17 cellular contexts compared by ENCODE assay signal in genomic region chr16:82634955-82635610, GRCh38. TPM values are rescaled to one million over a fixed set of nuclear protein-coding genes. Genes with fewer than 3 reads are reported as not detected.
DNase-seq lines count a peak whose midpoint lies in the region; ATAC-seq and TF ChIP-seq lines count a peak whose summit lies in the region.
"Had no signal": no experiment of that assay in that cellular context is flagged by ENCODE, and none has a peak within 500 bp of the region (broad histone marks: within the 10 kb centered on the region; RNA-seq: fewer than 3 reads in every experiment).

No MANE protein-coding gene starts in this region.

- peak overlapping the region; percentile 38 for H3K27ac Mint-ChIP-seq in T-helper 1 cell treated with Interleukin-12 subunit alpha and Interleukin-12 subunit beta and Interleukin-4 antibody, amounts not matched to agents 30 μg/mL and 1 μg/mL, for 36 hours
- H3K27ac Mint-ChIP-seq in activated T-helper 1 cell treated with anti-CD3 and anti-CD28 coated beads, Interleukin-12 subunit alpha, Interleukin-12 subunit beta, Interleukin-2, Interleukin-4 antibody, amounts not matched to agents 30 ng/mL and 10 ng/mL and 1 ng/mL, durations not matched to agents 14 hours and 24 hours and 36 hours: peak overlapping the region; percentile 14
- peak overlapping the region; percentile 86 for H3K27ac Mint-ChIP-seq in glutamatergic neuron (ENCODE audit: unreplicated experiment)
- H3K27ac Mint-ChIP-seq: T-helper 17 cell had no signal

- no peaks in the 10 kb centered on the region for H3K36me3 Mint-ChIP-seq in T-helper 1 cell treated with Interleukin-12 subunit alpha and Interleukin-12 subunit beta and Interleukin-4 antibody, amounts not matched to agents 30 μg/mL and 1 μg/mL, for 36 hours (ENCODE audit: low read depth)
- no peaks in the 10 kb centered on the region for H3K36me3 Mint-ChIP-seq in activated T-helper 1 cell treated with anti-CD3 and anti-CD28 coated beads, Interleukin-12 subunit alpha, Interleukin-12 subunit beta, Interleukin-2, Interleukin-4 antibody, amounts not matched to agents 30 ng/mL and 10 ng/mL and 1 ng/mL, durations not matched to agents 14 hours and 24 hours and 36 hours (ENCODE audit: low read depth)
- no peaks in the 10 kb centered on the region for H3K36me3 Mint-ChIP-seq in glutamatergic neuron (ENCODE audit: unreplicated experiment)

- DNase-seq in T-helper 1 cell (no peak), glutamatergic neuron (no peak), NCI-H526 (lab: John Stamatoyannopoulos, UW) (no peak), NCI-H82 (lab: John Stamatoyannopoulos, UW) (no peak), anterior cingulate cortex (lab: John Stamatoyannopoulos, UW) (no peak)
- DNase-seq in activated T-helper 1 cell treated with anti-CD3 and anti-CD28 coated beads, Interleukin-12 subunit alpha, Interleukin-12 subunit beta, Interleukin-2, Interleukin-4 antibody, amounts not matched to agents 30 ng/mL and 10 ng/mL and 1 ng/mL, durations not matched to agents 14 hours and 24 hours and 36 hours (ENCODE audit: low spot score): no peak
- DNase-seq in stimulated activated naive CD8-positive, alpha-beta T cell treated with anti-CD3 and anti-CD28 coated beads, Interleukin-15, Interleukin-2, amounts not matched to agents 100 U/mL and 50 U/mL, for 24 hours: no peak
- DNase-seq: 8988T; activated effector memory CD4-positive, alpha-beta T cell treated with Interleukin-2 at 50 U/mL for 16 hours; EL; NCI-H2029 treated with DMSO at 0.1 percent for 48 hours; stimulated activated CD4-positive, alpha-beta T cell treated with anti-CD3 and anti-CD28 coated beads, Interleukin-1b, Interleukin-23, amount 100 ng/mL, for 48 hours; stomach; T-helper 17 cell had no signal

- no peak overlapping the region for H3K4me3 Mint-ChIP-seq in T-helper 1 cell treated with Interleukin-12 subunit alpha and Interleukin-12 subunit beta and Interleukin-4 antibody, amounts not matched to agents 30 μg/mL and 1 μg/mL, for 36 hours
- H3K4me3 Mint-ChIP-seq in activated T-helper 1 cell treated with anti-CD3 and anti-CD28 coated beads, Interleukin-12 subunit alpha, Interleukin-12 subunit beta, Interleukin-2, Interleukin-4 antibody, amounts not matched to agents 30 ng/mL and 10 ng/mL and 1 ng/mL, durations not matched to agents 14 hours and 24 hours and 36 hours: no peak overlapping the region
- H3K4me3 Mint-ChIP-seq in glutamatergic neuron (ENCODE audit: unreplicated experiment): no peak overlapping the region
- H3K4me3 Mint-ChIP-seq: T-helper 17 cell had no signal

- H3K4me1 Mint-ChIP-seq in T-helper 1 cell treated with Interleukin-12 subunit alpha and Interleukin-12 subunit beta and Interleukin-4 antibody, amounts not matched to agents 30 μg/mL and 1 μg/mL, for 36 hours (ENCODE audit: low read depth): peaks cover 11% of the 10 kb centered on the region
- H3K4me1 Mint-ChIP-seq in activated T-helper 1 cell treated with anti-CD3 and anti-CD28 coated beads, Interleukin-12 subunit alpha, Interleukin-12 subunit beta, Interleukin-2, Interleukin-4 antibody, amounts not matched to agents 30 ng/mL and 10 ng/mL and 1 ng/mL, durations not matched to agents 14 hours and 24 hours and 36 hours (ENCODE audit: low read depth): peaks cover 23% of the 10 kb centered on the region
- H3K4me1 Mint-ChIP-seq in glutamatergic neuron (ENCODE audit: low read depth, unreplicated experiment): peaks cover 34% of the 10 kb centered on the region

- H3K27me3 Mint-ChIP-seq in T-helper 1 cell treated with Interleukin-12 subunit alpha and Interleukin-12 subunit beta and Interleukin-4 antibody, amounts not matched to agents 30 μg/mL and 1 μg/mL, for 36 hours (ENCODE audit: low read depth): peaks cover 22% of the 10 kb centered on the region
- peaks cover 16% of the 10 kb centered on the region for H3K27me3 Mint-ChIP-seq in activated T-helper 1 cell treated with anti-CD3 and anti-CD28 coated beads, Interleukin-12 subunit alpha, Interleukin-12 subunit beta, Interleukin-2, Interleukin-4 antibody, amounts not matched to agents 30 ng/mL and 10 ng/mL and 1 ng/mL, durations not matched to agents 14 hours and 24 hours and 36 hours (ENCODE audit: insufficient read depth)
- peaks cover 11% of the 10 kb centered on the region for H3K27me3 Mint-ChIP-seq in glutamatergic neuron (ENCODE audit: unreplicated experiment)

- intact Hi-C loops in activated T-helper 1 cell treated with anti-CD3 and anti-CD28 coated beads, Interleukin-12 subunit alpha, Interleukin-12 subunit beta, Interleukin-2, Interleukin-4 antibody, amounts not matched to agents 30 ng/mL and 10 ng/mL and 1 ng/mL, durations not matched to agents 14 hours and 24 hours and 36 hours (cut with micrococcal nuclease): loop anchor here (5.0 kb wide), 1 partner anchor 373 kb away; no protein-coding TSS in a partner anchor

- no peak for TF ChIP-seq CTCF in glutamatergic neuron (IDR thresholded peaks at IDR 0.05; ENCODE audit: partially characterized antibody, unreplicated experiment)

- ATAC-seq in stimulated activated naive CD8-positive, alpha-beta T cell treated with anti-CD3 and anti-CD28 coated beads, Interleukin-15, Interleukin-2, amounts not matched to agents 100 U/mL and 50 U/mL, for 24 hours: peak; percentile 10
- ATAC-seq: K562, T-helper 17 cell had no signal

- H3K9me3 Mint-ChIP-seq in T-helper 1 cell treated with Interleukin-12 subunit alpha and Interleukin-12 subunit beta and Interleukin-4 antibody, amounts not matched to agents 30 μg/mL and 1 μg/mL, for 36 hours: no peaks in the 10 kb centered on the region
- no peaks in the 10 kb centered on the region for H3K9me3 Mint-ChIP-seq in activated T-helper 1 cell treated with anti-CD3 and anti-CD28 coated beads, Interleukin-12 subunit alpha, Interleukin-12 subunit beta, Interleukin-2, Interleukin-4 antibody, amounts not matched to agents 30 ng/mL and 10 ng/mL and 1 ng/mL, durations not matched to agents 14 hours and 24 hours and 36 hours
- peaks cover 2% of the 10 kb centered on the region for H3K9me3 Mint-ChIP-seq in glutamatergic neuron (ENCODE audit: unreplicated experiment)

RNA-seq across cellular contexts. Expression of gene CDH13, which starts 8.3 kb away (rescaled TPM):
- not detected in 2 replicates for total RNA-seq in activated T-helper 1 cell treated with anti-CD3 and anti-CD28 coated beads, Interleukin-12 subunit alpha, Interleukin-12 subunit beta, Interleukin-2, Interleukin-4 antibody, amounts not matched to agents 30 ng/mL and 10 ng/mL and 1 ng/mL, durations not matched to agents 14 hours and 24 hours and 36 hours
- total RNA-seq in glutamatergic neuron (ENCODE audit: unreplicated experiment): 81.1 TPM
- total RNA-seq: activated CD8-positive, alpha-beta memory T cell treated with anti-CD3 and anti-CD28 coated beads for 36 hours; K562; T-helper 17 cell had no signal

Comparison
In these comparisons a context has a peak if more than half of its experiments do, and no peak if none do; other contexts are left out.
1. H3K27ac Mint-ChIP-seq: peak in every context shown above with its lines; median percentile 86 in glutamatergic neuron; 38 in T-helper 1 cell treated with Interleukin-12 subunit alpha and Interleukin-12 subunit beta and Interleukin-4 antibody, amounts not matched to agents 30 μg/mL and 1 μg/mL, for 36 hours; 14 in activated T-helper 1 cell treated with anti-CD3 and anti-CD28 coated beads, Interleukin-12 subunit alpha, Interleukin-12 subunit beta, Interleukin-2, Interleukin-4 antibody, amounts not matched to agents 30 ng/mL and 10 ng/mL and 1 ng/mL, durations not matched to agents 14 hours and 24 hours and 36 hours.
2. RNA of gene CDH13, which starts 8.3 kb away (total RNA-seq): 81.1 TPM in glutamatergic neuron (single experiment); not detected in activated T-helper 1 cell treated with anti-CD3 and anti-CD28 coated beads, Interleukin-12 subunit alpha, Interleukin-12 subunit beta, Interleukin-2, Interleukin-4 antibody, amounts not matched to agents 30 ng/mL and 10 ng/mL and 1 ng/mL, durations not matched to agents 14 hours and 24 hours and 36 hours; every median in the first group is over 10 times any median in the second.